In the genomic region with DNA sequence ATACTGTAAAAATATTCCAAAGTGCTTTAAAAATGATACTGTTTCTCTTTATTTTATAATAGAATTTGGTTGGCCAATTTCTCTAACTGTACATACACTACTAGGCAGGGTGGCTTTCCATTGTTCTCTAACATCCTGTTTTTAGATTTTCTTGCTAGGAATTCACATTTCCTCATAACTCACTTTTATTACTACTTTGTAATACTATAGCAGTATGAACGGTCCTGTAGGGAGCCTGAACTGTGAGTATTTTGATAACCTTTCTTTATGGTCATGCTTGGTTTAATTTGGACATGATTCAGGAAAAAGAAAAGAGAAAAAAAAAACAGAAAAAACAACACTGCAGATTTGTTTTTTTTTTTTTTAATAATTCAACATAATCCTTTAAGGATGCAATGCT, we compare ENCODE assay signal across 20 cellular contexts. TPM values are rescaled to one million over a fixed set of nuclear protein-coding genes. Genes with fewer than 3 reads are reported as not detected.
A peak's percentile ranks its signal among the peaks of the same experiment; 100 is the strongest.
DNase-seq lines count a peak whose midpoint lies in the region; ATAC-seq and TF ChIP-seq lines count a peak whose summit lies in the region.
"Had no signal": no experiment of that assay in that cellular context is flagged by ENCODE, and none has a peak within 500 bp of the region (broad histone marks: within the 10 kb centered on the region; RNA-seq: fewer than 3 reads in every experiment).

No MANE protein-coding gene starts in this region.

- no peak for ATAC-seq in Right ventricle myocardium superior (ENCODE audit: poor library complexity)

- H3K4me1 Mint-ChIP-seq in glutamatergic neuron (ENCODE audit: low read depth, unreplicated experiment): no peaks in the 10 kb centered on the region
- H3K4me1 Mint-ChIP-seq: brain had no signal

- no peaks in the 10 kb centered on the region for H3K36me3 ChIP-seq in left ventricle myocardium inferior
- H3K36me3 ChIP-seq in adipocyte (ENCODE audit: control insufficient read depth, insufficient read depth, low read length, severe bottlenecking): no peaks in the 10 kb centered on the region
- H3K36me3 ChIP-seq: tibial nerve had no signal

- peaks cover 9% of the 10 kb centered on the region for H3K36me3 Mint-ChIP-seq in glutamatergic neuron (ENCODE audit: unreplicated experiment)

- no peaks in the 10 kb centered on the region for H3K27me3 Mint-ChIP-seq in glutamatergic neuron (ENCODE audit: unreplicated experiment)
- H3K27me3 Mint-ChIP-seq: brain had no signal

- no peak overlapping the region for H3K4me3 ChIP-seq in left ventricle myocardium inferior
- H3K4me3 ChIP-seq in adipocyte (ENCODE audit: low read length): no peak overlapping the region
- no peak overlapping the region for H3K4me3 ChIP-seq in coronary artery
- H3K4me3 ChIP-seq: tibial nerve had no signal

- H3K4me1 ChIP-seq in left ventricle myocardium inferior: peaks cover 45% of the 10 kb centered on the region
- H3K4me1 ChIP-seq in adipocyte (ENCODE audit: control insufficient read depth, insufficient read depth, low read length): peaks cover 45% of the 10 kb centered on the region

- no peak overlapping the region for H3K4me3 Mint-ChIP-seq in glutamatergic neuron (ENCODE audit: unreplicated experiment)
- H3K4me3 Mint-ChIP-seq: brain; CD4-positive, CD25-positive, alpha-beta regulatory T cell had no signal

- no peak overlapping the region for H3K9ac ChIP-seq in adipocyte (ENCODE audit: low read length)

- DNase-seq in left ventricle myocardium inferior: no peak
- no peak for DNase-seq in Right ventricle myocardium superior
- peak; percentile 22 for DNase-seq in adipocyte (ENCODE audit: low read depth)
- DNase-seq in glomerular endothelial cell (ENCODE audit: extremely low read depth, low read depth, low spot score): peak; percentile 73
- no peak for DNase-seq in glutamatergic neuron
- DNase-seq in NCI-H82 treated with DMSO at 0.1 percent for 48 hours (lab: John Stamatoyannopoulos, UW; ENCODE audit: unreplicated experiment): no peak
- no peak for DNase-seq in GM10266 (ENCODE audit: extremely low spot score)
- DNase-seq in coronary artery (ENCODE audit: low spot score): no peak
- DNase-seq: activated CD4-positive, alpha-beta T cell treated with anti-CD3 and anti-CD28 coated beads for 48 hours; activated naive CD4-positive, alpha-beta T cell treated with Interleukin-2 at 50 U/mL for 16 hours; CD4-positive, CD25-positive, alpha-beta regulatory T cell; GOT3; Karpas-422; NCI-H2107; NCI-H748 treated with DMSO at 0.1 percent for 48 hours; T1000 had no signal

- peaks cover 2% of the 10 kb centered on the region for H3K9me3 Mint-ChIP-seq in glutamatergic neuron (ENCODE audit: unreplicated experiment)

- H3K27me3 ChIP-seq in left ventricle myocardium inferior (ENCODE audit: low read depth) (no peaks in the 10 kb centered on the region), adipocyte (replicated peaks; ENCODE audit: control insufficient read depth, insufficient read depth, low read length) (no peaks in the 10 kb centered on the region)
- H3K27me3 ChIP-seq: tibial nerve had no signal

- no peak overlapping the region for H3K27ac Mint-ChIP-seq in glutamatergic neuron (ENCODE audit: unreplicated experiment)
- H3K27ac Mint-ChIP-seq: brain; CD4-positive, CD25-positive, alpha-beta regulatory T cell had no signal

- peak overlapping the region; percentile 42 for H3K27ac ChIP-seq in left ventricle myocardium inferior (replicated peaks)
- H3K27ac ChIP-seq in coronary artery: no peak overlapping the region
- H3K27ac ChIP-seq: tibial nerve had no signal

- intact Hi-C loops in left ventricle myocardium inferior (cut with micrococcal nuclease): no loop called here
- intact Hi-C loops in Right ventricle myocardium superior (cut with DNase I): no loop called here

- H3K9me3 ChIP-seq in left ventricle myocardium inferior (replicated peaks) (peaks cover 7% of the 10 kb centered on the region), adipocyte (ENCODE audit: control insufficient read depth, low read length) (peaks cover 13% of the 10 kb centered on the region)

- no peak for TF ChIP-seq CTCF in left ventricle myocardium inferior (IDR thresholded peaks at IDR 0.05; ENCODE audit: borderline replicate concordance)
- TF ChIP-seq CTCF in glutamatergic neuron (IDR thresholded peaks at IDR 0.05; ENCODE audit: partially characterized antibody, unreplicated experiment): no peak
- TF ChIP-seq CTCF in GM10266 (IDR thresholded peaks at IDR 0.05; ENCODE audit: control insufficient read depth, insufficient read depth, low read depth, missing control alignments): no peak
- TF ChIP-seq CTCF in coronary artery (IDR thresholded peaks at IDR 0.05): no peak

RNA-seq across cellular contexts. Expression of a gene that starts 37.8 kb away (rescaled TPM):
- total RNA-seq in left ventricle myocardium inferior (not detected), Right ventricle myocardium superior (not detected), glomerular endothelial cell (not detected in 2 replicates), glutamatergic neuron (ENCODE audit: unreplicated experiment) (not detected)
- total RNA-seq: A673; CD4-positive, CD25-positive, alpha-beta regulatory T cell; Daoy had no signal

RNA-seq across cellular contexts. Expression of a gene that starts 40.3 kb away (rescaled TPM):
- total RNA-seq in left ventricle myocardium inferior (4.4 TPM), Right ventricle myocardium superior (3.8 TPM), glomerular endothelial cell (3.8 and 8.1 TPM in 2 replicates), glutamatergic neuron (ENCODE audit: unreplicated experiment) (0.20 TPM)

Comparison
In these comparisons a context has a peak if more than half of its experiments do, and no peak if none do; other contexts are left out.
1. DNase-seq: peak in adipocyte (single experiment) and glomerular endothelial cell (single experiment); none in left ventricle myocardium inferior (single experiment), Right ventricle myocardium superior (single experiment), glutamatergic neuron (single experiment), NCI-H82 treated with DMSO at 0.1 percent for 48 hours (single experiment), GM10266 (single experiment) and coronary artery (single experiment).